ENCODE assay signal across 1 cellular context in the genomic region with DNA sequence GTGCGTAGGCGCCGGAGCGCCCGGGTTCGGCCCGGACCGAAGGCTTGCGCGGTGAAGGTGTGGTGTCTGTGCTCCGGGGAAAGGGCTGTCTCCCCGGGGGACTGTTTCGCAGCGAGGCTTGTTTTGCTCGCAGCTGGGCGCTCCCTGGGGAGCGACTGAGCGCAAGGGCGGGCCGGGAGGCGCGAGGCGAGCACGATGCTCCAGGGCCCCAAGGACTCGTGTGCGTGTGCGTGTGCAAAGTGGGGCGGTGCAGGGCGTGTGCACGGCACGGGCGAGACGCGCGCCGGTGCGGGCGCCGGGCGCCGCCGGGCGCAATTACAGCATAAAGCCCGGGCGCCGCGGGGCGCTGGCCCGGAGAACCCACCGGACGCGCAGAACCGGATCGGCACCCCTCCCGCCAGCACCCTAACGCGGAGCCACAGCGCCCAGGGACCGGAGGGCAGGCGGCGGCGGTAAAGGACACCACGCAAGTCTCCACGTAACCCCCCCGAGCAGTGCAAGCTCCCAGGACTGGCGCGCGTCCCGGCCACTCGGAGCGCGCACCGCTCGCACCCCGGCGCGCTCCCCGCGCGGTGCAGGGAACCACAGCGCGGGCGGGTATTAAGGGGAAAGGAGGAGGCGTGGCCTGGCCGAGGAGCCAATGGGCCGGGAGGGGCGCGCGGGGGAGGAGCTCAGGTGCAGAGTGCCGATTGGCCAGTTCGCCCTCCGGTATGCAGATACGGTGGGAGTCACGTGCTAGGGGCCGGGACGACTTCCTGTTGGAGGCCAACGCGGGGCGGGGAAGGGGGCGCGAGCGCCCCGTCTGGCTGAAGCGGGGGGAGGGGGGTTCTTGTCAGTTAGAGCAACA.
TF ChIP-seq lines count a peak whose summit lies in the region.

A gene with protein sequence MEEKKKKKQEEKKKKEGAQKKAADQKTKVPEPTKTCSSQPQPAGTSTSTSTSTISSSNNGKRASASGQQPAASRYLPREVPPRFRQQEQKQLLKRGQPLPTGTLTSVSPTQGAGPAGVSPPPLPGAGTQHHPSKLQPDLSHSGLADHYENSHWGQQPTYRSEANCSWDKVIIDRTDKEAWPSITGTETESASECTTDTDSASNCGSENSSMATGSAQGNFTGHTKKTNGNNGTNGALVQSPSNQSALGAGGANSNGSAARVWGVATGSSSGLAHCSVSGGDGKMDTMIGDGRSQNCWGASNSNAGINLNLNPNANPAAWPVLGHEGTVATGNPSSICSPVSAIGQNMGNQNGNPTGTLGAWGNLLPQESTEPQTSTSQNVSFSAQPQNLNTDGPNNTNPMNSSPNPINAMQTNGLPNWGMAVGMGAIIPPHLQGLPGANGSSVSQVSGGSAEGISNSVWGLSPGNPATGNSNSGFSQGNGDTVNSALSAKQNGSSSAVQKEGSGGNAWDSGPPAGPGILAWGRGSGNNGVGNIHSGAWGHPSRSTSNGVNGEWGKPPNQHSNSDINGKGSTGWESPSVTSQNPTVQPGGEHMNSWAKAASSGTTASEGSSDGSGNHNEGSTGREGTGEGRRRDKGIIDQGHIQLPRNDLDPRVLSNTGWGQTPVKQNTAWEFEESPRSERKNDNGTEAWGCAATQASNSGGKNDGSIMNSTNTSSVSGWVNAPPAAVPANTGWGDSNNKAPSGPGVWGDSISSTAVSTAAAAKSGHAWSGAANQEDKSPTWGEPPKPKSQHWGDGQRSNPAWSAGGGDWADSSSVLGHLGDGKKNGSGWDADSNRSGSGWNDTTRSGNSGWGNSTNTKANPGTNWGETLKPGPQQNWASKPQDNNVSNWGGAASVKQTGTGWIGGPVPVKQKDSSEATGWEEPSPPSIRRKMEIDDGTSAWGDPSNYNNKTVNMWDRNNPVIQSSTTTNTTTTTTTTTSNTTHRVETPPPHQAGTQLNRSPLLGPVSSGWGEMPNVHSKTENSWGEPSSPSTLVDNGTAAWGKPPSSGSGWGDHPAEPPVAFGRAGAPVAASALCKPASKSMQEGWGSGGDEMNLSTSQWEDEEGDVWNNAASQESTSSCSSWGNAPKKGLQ (N-terminal part only) (plus strand): TSS at position 835 of the 847 bp plus-strand sequence. CDS start 45,504 bp downstream, outside the sequence.

TF ChIP-seq in K562, 482 proteins besides CTCF, POLR2A, EP300 and RAD21 (continued from another document and continues in another):
- TF ChIP-seq POLR2B (IDR thresholded peaks at IDR 0.05; ENCODE audit: low read depth, partially characterized antibody) (peak; percentile 98), BRD9 (IDR thresholded peaks at IDR 0.05; ENCODE audit: low read depth, partially characterized antibody) (no peak), ZNF445 (CRISPR knock-in tag; IDR thresholded peaks at IDR 0.05; ENCODE audit: low read depth) (no peak), ZSCAN32 (CRISPR knock-in tag; IDR thresholded peaks at IDR 0.05) (peak; percentile 77; the same call in 1 of the 2 replicates), SMAD4 (CRISPR knock-in tag; conservative IDR thresholded peaks at IDR 0.05) (peak; percentile 61), NR2C1 (IDR thresholded peaks at IDR 0.05) (no peak), NR2C1 (tag; IDR thresholded peaks at IDR 0.05) (no peak), HDAC8 (tag; IDR thresholded peaks at IDR 0.05) (peak; percentile 74; the same call in 1 of the 2 replicates), ARNT (IDR thresholded peaks at IDR 0.05) (no peak), ZNF224 (CRISPR knock-in tag; IDR thresholded peaks at IDR 0.05) (no peak), KLF1 (tag; IDR thresholded peaks at IDR 0.05) (no peak; the same call in 1 of the 2 replicates), YBX1 (IDR thresholded peaks at IDR 0.05) (no peak), ZKSCAN1 (IDR thresholded peaks at IDR 0.05; ENCODE audit: low read depth, low read length) (no peak), SLC30A9 (CRISPR knock-in tag; IDR thresholded peaks at IDR 0.05) (no peak), RHOXF2B (CRISPR knock-in tag; conservative IDR thresholded peaks at IDR 0.05) (no peak), KLF10 (CRISPR knock-in tag; IDR thresholded peaks at IDR 0.05) (peak; percentile 31; the same call in 1 of the 2 replicates), MCM5 (IDR thresholded peaks at IDR 0.05; ENCODE audit: low read depth) (no peak), CBX2 (IDR thresholded peaks at IDR 0.05; ENCODE audit: insufficient read depth, low read length, poor library complexity, severe bottlenecking) (no peak), NEUROD1 (IDR thresholded peaks at IDR 0.05; ENCODE audit: borderline replicate concordance, low read depth, low read length, partially characterized antibody) (no peak), ZKSCAN3 (CRISPR knock-in tag; IDR thresholded peaks at IDR 0.05) (no peak), ZNF253 (CRISPR knock-in tag; conservative IDR thresholded peaks at IDR 0.05) (no peak), POLR3A (IDR thresholded peaks at IDR 0.05; ENCODE audit: borderline replicate concordance, extremely low read depth, insufficient read depth, insufficient read length) (no peak)
- TF ChIP-seq, protein P1, sequence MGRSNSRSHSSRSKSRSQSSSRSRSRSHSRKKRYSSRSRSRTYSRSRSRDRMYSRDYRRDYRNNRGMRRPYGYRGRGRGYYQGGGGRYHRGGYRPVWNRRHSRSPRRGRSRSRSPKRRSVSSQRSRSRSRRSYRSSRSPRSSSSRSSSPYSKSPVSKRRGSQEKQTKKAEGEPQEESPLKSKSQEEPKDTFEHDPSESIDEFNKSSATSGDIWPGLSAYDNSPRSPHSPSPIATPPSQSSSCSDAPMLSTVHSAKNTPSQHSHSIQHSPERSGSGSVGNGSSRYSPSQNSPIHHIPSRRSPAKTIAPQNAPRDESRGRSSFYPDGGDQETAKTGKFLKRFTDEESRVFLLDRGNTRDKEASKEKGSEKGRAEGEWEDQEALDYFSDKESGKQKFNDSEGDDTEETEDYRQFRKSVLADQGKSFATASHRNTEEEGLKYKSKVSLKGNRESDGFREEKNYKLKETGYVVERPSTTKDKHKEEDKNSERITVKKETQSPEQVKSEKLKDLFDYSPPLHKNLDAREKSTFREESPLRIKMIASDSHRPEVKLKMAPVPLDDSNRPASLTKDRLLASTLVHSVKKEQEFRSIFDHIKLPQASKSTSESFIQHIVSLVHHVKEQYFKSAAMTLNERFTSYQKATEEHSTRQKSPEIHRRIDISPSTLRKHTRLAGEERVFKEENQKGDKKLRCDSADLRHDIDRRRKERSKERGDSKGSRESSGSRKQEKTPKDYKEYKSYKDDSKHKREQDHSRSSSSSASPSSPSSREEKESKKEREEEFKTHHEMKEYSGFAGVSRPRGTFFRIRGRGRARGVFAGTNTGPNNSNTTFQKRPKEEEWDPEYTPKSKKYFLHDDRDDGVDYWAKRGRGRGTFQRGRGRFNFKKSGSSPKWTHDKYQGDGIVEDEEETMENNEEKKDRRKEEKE (IDR thresholded peaks at IDR 0.05; ENCODE audit: borderline replicate concordance in 1 of 2, control insufficient read depth in 1 of 2, low read depth in 2 of 2, low read length in 1 of 2): no peak
- TF ChIP-seq, protein P2, sequence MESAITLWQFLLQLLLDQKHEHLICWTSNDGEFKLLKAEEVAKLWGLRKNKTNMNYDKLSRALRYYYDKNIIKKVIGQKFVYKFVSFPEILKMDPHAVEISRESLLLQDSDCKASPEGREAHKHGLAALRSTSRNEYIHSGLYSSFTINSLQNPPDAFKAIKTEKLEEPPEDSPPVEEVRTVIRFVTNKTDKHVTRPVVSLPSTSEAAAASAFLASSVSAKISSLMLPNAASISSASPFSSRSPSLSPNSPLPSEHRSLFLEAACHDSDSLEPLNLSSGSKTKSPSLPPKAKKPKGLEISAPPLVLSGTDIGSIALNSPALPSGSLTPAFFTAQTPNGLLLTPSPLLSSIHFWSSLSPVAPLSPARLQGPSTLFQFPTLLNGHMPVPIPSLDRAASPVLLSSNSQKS (CRISPR knock-in tag; IDR thresholded peaks at IDR 0.05): peak; percentile 56; the same call in 1 of the 2 replicates
- TF ChIP-seq, protein P3, sequence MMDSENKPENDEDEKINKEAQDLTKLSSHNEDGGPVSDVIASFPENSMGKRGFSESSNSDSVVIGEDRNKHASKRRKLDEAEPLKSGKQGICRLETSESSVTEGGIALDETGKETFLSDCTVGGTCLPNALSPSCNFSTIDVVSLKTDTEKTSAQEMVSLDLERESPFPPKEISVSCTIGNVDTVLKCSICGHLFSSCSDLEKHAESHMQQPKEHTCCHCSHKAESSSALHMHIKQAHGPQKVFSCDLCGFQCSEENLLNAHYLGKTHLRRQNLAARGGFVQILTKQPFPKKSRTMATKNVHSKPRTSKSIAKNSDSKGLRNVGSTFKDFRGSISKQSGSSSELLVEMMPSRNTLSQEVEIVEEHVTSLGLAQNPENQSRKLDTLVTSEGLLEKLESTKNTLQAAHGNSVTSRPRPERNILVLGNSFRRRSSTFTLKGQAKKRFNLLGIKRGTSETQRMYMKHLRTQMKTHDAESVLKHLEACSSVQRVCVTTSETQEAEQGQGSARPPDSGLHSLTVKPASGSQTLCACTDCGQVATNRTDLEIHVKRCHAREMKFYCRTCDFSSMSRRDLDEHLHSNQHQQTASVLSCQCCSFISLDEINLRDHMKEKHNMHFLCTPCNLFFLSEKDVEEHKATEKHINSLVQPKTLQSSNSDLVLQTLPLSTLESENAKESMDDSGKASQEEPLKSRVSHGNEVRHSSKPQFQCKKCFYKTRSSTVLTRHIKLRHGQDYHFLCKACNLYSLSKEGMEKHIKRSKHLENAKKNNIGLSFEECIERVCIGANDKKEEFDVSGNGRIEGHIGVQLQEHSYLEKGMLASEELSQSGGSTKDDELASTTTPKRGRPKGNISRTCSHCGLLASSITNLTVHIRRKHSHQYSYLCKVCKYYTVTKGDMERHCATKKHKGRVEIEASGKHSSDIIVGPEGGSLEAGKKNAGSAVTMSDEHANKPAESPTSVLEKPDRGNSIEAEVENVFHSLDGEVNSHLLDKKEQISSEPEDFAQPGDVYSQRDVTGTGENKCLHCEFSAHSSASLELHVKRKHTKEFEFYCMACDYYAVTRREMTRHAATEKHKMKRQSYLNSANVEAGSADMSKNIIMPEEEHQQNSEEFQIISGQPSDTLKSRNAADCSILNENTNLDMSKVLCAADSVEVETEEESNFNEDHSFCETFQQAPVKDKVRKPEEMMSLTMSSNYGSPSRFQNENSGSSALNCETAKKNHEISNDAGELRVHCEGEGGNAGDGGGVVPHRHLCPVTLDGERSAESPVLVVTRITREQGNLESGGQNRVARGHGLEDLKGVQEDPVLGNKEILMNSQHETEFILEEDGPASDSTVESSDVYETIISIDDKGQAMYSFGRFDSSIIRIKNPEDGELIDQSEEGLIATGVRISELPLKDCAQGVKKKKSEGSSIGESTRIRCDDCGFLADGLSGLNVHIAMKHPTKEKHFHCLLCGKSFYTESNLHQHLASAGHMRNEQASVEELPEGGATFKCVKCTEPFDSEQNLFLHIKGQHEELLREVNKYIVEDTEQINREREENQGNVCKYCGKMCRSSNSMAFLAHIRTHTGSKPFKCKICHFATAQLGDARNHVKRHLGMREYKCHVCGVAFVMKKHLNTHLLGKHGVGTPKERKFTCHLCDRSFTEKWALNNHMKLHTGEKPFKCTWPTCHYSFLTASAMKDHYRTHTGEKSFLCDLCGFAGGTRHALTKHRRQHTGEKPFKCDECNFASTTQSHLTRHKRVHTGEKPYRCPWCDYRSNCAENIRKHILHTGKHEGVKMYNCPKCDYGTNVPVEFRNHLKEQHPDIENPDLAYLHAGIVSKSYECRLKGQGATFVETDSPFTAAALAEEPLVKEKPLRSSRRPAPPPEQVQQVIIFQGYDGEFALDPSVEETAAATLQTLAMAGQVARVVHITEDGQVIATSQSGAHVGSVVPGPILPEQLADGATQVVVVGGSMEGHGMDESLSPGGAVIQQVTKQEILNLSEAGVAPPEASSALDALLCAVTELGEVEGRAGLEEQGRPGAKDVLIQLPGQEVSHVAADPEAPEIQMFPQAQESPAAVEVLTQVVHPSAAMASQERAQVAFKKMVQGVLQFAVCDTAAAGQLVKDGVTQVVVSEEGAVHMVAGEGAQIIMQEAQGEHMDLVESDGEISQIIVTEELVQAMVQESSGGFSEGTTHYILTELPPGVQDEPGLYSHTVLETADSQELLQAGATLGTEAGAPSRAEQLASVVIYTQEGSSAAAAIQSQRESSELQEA (IDR thresholded peaks at IDR 0.05; ENCODE audit: low read depth): no peak
- TF ChIP-seq, protein P4, sequence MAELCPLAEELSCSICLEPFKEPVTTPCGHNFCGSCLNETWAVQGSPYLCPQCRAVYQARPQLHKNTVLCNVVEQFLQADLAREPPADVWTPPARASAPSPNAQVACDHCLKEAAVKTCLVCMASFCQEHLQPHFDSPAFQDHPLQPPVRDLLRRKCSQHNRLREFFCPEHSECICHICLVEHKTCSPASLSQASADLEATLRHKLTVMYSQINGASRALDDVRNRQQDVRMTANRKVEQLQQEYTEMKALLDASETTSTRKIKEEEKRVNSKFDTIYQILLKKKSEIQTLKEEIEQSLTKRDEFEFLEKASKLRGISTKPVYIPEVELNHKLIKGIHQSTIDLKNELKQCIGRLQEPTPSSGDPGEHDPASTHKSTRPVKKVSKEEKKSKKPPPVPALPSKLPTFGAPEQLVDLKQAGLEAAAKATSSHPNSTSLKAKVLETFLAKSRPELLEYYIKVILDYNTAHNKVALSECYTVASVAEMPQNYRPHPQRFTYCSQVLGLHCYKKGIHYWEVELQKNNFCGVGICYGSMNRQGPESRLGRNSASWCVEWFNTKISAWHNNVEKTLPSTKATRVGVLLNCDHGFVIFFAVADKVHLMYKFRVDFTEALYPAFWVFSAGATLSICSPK (IDR thresholded peaks at IDR 0.05; ENCODE audit: borderline replicate concordance): no peak
- TF ChIP-seq, protein P5, sequence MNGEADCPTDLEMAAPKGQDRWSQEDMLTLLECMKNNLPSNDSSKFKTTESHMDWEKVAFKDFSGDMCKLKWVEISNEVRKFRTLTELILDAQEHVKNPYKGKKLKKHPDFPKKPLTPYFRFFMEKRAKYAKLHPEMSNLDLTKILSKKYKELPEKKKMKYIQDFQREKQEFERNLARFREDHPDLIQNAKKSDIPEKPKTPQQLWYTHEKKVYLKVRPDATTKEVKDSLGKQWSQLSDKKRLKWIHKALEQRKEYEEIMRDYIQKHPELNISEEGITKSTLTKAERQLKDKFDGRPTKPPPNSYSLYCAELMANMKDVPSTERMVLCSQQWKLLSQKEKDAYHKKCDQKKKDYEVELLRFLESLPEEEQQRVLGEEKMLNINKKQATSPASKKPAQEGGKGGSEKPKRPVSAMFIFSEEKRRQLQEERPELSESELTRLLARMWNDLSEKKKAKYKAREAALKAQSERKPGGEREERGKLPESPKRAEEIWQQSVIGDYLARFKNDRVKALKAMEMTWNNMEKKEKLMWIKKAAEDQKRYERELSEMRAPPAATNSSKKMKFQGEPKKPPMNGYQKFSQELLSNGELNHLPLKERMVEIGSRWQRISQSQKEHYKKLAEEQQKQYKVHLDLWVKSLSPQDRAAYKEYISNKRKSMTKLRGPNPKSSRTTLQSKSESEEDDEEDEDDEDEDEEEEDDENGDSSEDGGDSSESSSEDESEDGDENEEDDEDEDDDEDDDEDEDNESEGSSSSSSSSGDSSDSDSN (IDR thresholded peaks at IDR 0.05; ENCODE audit: borderline replicate concordance in 1 of 2, low read depth in 2 of 2, low read length in 2 of 2): peak in 1 of 2 experiments; percentile 24; a peak in 1 of 4 replicates
